9 cellular contexts compared by ENCODE assay signal in the genomic region with DNA sequence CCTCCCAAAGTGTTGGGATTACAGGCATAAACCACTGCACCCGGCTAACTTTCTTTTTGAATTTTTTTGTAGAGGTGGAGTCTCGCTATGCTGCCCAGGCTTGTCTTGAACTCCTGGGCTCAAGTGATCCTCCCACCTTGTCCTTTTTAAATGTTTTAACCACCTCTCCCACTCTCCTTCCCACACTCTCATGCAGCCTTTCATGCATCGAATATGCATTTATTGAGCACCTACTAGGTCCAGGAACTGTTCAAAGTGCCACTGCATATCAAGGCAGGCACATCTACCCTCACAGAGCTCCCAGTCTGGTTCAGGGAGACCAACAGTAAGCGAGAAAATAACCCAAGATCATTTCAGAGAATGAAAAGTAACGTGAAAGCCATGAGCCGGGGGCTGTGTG. TPM values are rescaled to one million over a fixed set of nuclear protein-coding genes. Genes with fewer than 3 reads are reported as not detected.
DNase-seq lines count a peak whose midpoint lies in the region; ATAC-seq lines count a peak whose summit lies in the region.
"Had no signal": no experiment of that assay in that cellular context is flagged by ENCODE, and none has a peak within 500 bp of the region (broad histone marks: within the 10 kb centered on the region; RNA-seq: fewer than 3 reads in every experiment).

No MANE protein-coding gene starts in this region.

- 91% methylated on average over 6 of the region's 6 CpGs for WGBS in right cardiac atrium

- no peaks in the 10 kb centered on the region for H3K36me3 ChIP-seq in HAP-1 (replicated peaks)

- H3K27me3 Mint-ChIP-seq in activated CD8-positive, alpha-beta T cell treated with anti-CD3 and anti-CD28 coated beads, Interleukin-2, amount 10 ng/mL, durations not matched to agents 7 days and 5 days (ENCODE audit: low read depth), result no peaks in the 10 kb centered on the region

- H3K4me1 ChIP-seq in HAP-1 (peaks cover 2% of the 10 kb centered on the region), right cardiac atrium (ENCODE audit: control insufficient read depth, insufficient read depth, low read length) (peaks cover 3% of the 10 kb centered on the region)

- POLR2A ChIA-PET in activated CD8-positive, alpha-beta T cell treated with anti-CD3 and anti-CD28 coated beads, Interleukin-2, amount 10 ng/mL, durations not matched to agents 7 days and 5 days (lab: Charles Lee), result interaction anchor here (0.9 kb wide), 1 partner anchor 86 kb away, joined by 3 read pairs; no protein-coding TSS in a partner anchor

- CTCF ChIA-PET in activated CD8-positive, alpha-beta T cell treated with anti-CD3 and anti-CD28 coated beads, Interleukin-2, amount 10 ng/mL, durations not matched to agents 7 days and 5 days (lab: Charles Lee), result interaction anchor here (1.0 to 2.4 kb wide), 7 partner anchors 11 to 199 kb away, joined by 3 to 19 read pairs (median 3); a partner anchor contains a TSS

- H3K27me3 ChIP-seq in HAP-1 (ENCODE audit: low read depth), result no peaks in the 10 kb centered on the region
- H3K27me3 ChIP-seq in right cardiac atrium (ENCODE audit: control insufficient read depth, insufficient read depth), result no peaks in the 10 kb centered on the region

- no peaks in the 10 kb centered on the region for H3K9me3 Mint-ChIP-seq in activated CD8-positive, alpha-beta T cell treated with anti-CD3 and anti-CD28 coated beads, Interleukin-2, amount 10 ng/mL, durations not matched to agents 7 days and 5 days (ENCODE audit: insufficient read depth)
- no peaks in the 10 kb centered on the region for H3K9me3 Mint-ChIP-seq in stimulated activated effector memory CD8-positive, alpha-beta T cell treated with anti-CD3 and anti-CD28 coated beads, Interleukin-12 subunit alpha, Interleukin-12 subunit beta, amount 100 ng/mL, for 72 hours

- in situ Hi-C loops in HAP-1 (cut with MboI; ENCODE audit: low sequenced_read_pairs), result no loop called here

- H3K9me3 ChIP-seq in HAP-1, result no peaks in the 10 kb centered on the region
- H3K9me3 ChIP-seq in right cardiac atrium (ENCODE audit: control insufficient read depth, low read length), result no peaks in the 10 kb centered on the region

- H3K4me3 ChIP-seq in HAP-1 (peak overlapping the region; percentile 75), right cardiac atrium (ENCODE audit: low read length) (peak overlapping the region; percentile 94)

- H3K4me1 Mint-ChIP-seq in activated CD8-positive, alpha-beta T cell treated with anti-CD3 and anti-CD28 coated beads, Interleukin-2, amount 10 ng/mL, durations not matched to agents 7 days and 5 days (ENCODE audit: low read depth), result peaks cover 25% of the 10 kb centered on the region
- peaks cover 28% of the 10 kb centered on the region for H3K4me1 Mint-ChIP-seq in stimulated activated effector memory CD8-positive, alpha-beta T cell treated with anti-CD3 and anti-CD28 coated beads, Interleukin-12 subunit alpha, Interleukin-12 subunit beta, amount 100 ng/mL, for 72 hours

- peak overlapping the region; percentile 86 for H3K27ac Mint-ChIP-seq in activated CD8-positive, alpha-beta T cell treated with anti-CD3 and anti-CD28 coated beads, Interleukin-2, amount 10 ng/mL, durations not matched to agents 7 days and 5 days
- peak overlapping the region; percentile 95 for H3K27ac Mint-ChIP-seq in stimulated activated effector memory CD8-positive, alpha-beta T cell treated with anti-CD3 and anti-CD28 coated beads, Interleukin-12 subunit alpha, Interleukin-12 subunit beta, amount 100 ng/mL, for 72 hours

- intact Hi-C loops in right cardiac atrium (cut with DNase I), result no loop called here

- ATAC-seq in activated CD8-positive, alpha-beta T cell treated with anti-CD3 and anti-CD28 coated beads, Interleukin-2, amount 10 ng/mL, durations not matched to agents 7 days and 5 days, result no peak
- ATAC-seq in right cardiac atrium, result no peak
- no peak for ATAC-seq in stimulated activated effector memory CD8-positive, alpha-beta T cell treated with anti-CD3 and anti-CD28 coated beads, Interleukin-12 subunit alpha, Interleukin-12 subunit beta, amount 100 ng/mL, for 72 hours
- ATAC-seq in GM18858 (IDR thresholded peaks at IDR 0.05; ENCODE audit: unreplicated experiment), result no peak

- peak overlapping the region; percentile 83 for H3K4me3 Mint-ChIP-seq in activated CD8-positive, alpha-beta T cell treated with anti-CD3 and anti-CD28 coated beads, Interleukin-2, amount 10 ng/mL, durations not matched to agents 7 days and 5 days
- H3K4me3 Mint-ChIP-seq in stimulated activated effector memory CD8-positive, alpha-beta T cell treated with anti-CD3 and anti-CD28 coated beads, Interleukin-12 subunit alpha, Interleukin-12 subunit beta, amount 100 ng/mL, for 72 hours, result peak overlapping the region; percentile 93

- H3K27ac ChIP-seq in right cardiac atrium (ENCODE audit: low read length), result peak overlapping the region; percentile 95

- peaks cover 9% of the 10 kb centered on the region for H3K36me3 Mint-ChIP-seq in activated CD8-positive, alpha-beta T cell treated with anti-CD3 and anti-CD28 coated beads, Interleukin-2, amount 10 ng/mL, durations not matched to agents 7 days and 5 days (ENCODE audit: low read depth)
- peaks cover 52% of the 10 kb centered on the region for H3K36me3 Mint-ChIP-seq in stimulated activated effector memory CD8-positive, alpha-beta T cell treated with anti-CD3 and anti-CD28 coated beads, Interleukin-12 subunit alpha, Interleukin-12 subunit beta, amount 100 ng/mL, for 72 hours

- DNase-seq in HAP-1 (ENCODE audit: low spot score in 2 of 2) (no peak), right cardiac atrium (no peak), glomerular visceral epithelial cell (ENCODE audit: extremely low spot score) (no peak), HT-29 (ENCODE audit: low spot score) (no peak)
- no peak for DNase-seq in activated CD8-positive, alpha-beta T cell treated with anti-CD3 and anti-CD28 coated beads, Interleukin-2, amount 10 ng/mL, durations not matched to agents 7 days and 5 days
- DNase-seq in stimulated activated effector memory CD8-positive, alpha-beta T cell treated with anti-CD3 and anti-CD28 coated beads, Interleukin-12 subunit alpha, Interleukin-12 subunit beta, amount 100 ng/mL, for 72 hours (ENCODE audit: low spot score in 2 of 2), result no peak
- no peak for DNase-seq in stimulated activated CD8-positive, alpha-beta memory T cell treated with anti-CD3 and anti-CD28 coated beads, Interleukin-4, amount 100 ng/mL, for 48 hours
- DNase-seq: NCI-H1092 had no signal

RNA-seq across cellular contexts. Expression of a gene that starts 1.2 kb away (rescaled TPM):
- total RNA-seq in activated CD8-positive, alpha-beta T cell treated with anti-CD3 and anti-CD28 coated beads, Interleukin-2, amount 10 ng/mL, durations not matched to agents 7 days and 5 days, result 10 to 100 TPM; 14.0 to 15.2 TPM
- 1 to 10 TPM; 5.8 to 6.9 (median 6.7) TPM for total RNA-seq in right cardiac atrium
- 5.3 TPM for polyA plus RNA-seq in right cardiac atrium
- total RNA-seq in HT-29 (2014; rRNA removed; shearing (Covaris generic)), result 3.9 and 4.0 TPM in 2 replicates

RNA-seq across cellular contexts. Expression of a gene that starts 37.1 kb away (rescaled TPM):
- 10 to 100 TPM; 27.5 to 32.8 TPM for total RNA-seq in activated CD8-positive, alpha-beta T cell treated with anti-CD3 and anti-CD28 coated beads, Interleukin-2, amount 10 ng/mL, durations not matched to agents 7 days and 5 days
- total RNA-seq in right cardiac atrium, result 10 to 100 TPM; 26.5 to 32.2 (median 28.5) TPM
- polyA plus RNA-seq in right cardiac atrium, result 16.9 TPM
- total RNA-seq in HT-29 (2014; rRNA removed; shearing (Covaris generic)), result 69.6 and 70.9 TPM in 2 replicates

RNA-seq across cellular contexts. Expression of a gene that starts 38.8 kb away (rescaled TPM):
- total RNA-seq in activated CD8-positive, alpha-beta T cell treated with anti-CD3 and anti-CD28 coated beads, Interleukin-2, amount 10 ng/mL, durations not matched to agents 7 days and 5 days, result 10 to 100 TPM; 12.3 to 12.7 TPM
- total RNA-seq in right cardiac atrium, result 10 to 100 TPM; 23.4 to 28.3 (median 27.9) TPM
- 20.1 TPM for polyA plus RNA-seq in right cardiac atrium
- total RNA-seq in HT-29 (2014; rRNA removed; shearing (Covaris generic)), result 17.8 and 22.2 TPM in 2 replicates
